In genomic region chr15:48003447-48003846, GRCh38 we compare ENCODE assay signal across 25 cellular contexts.
"Had no signal": no experiment of that assay in that cellular context is flagged by ENCODE, and none has a peak within 500 bp of the region (broad histone marks: within the 10 kb centered on the region; RNA-seq: fewer than 3 reads in every experiment).

No MANE protein-coding gene starts in this region.

- ATAC-seq: natural killer cell; psoas muscle; right cardiac atrium; stimulated activated effector memory CD8-positive, alpha-beta T cell treated with anti-CD3 and anti-CD28 coated beads, Interleukin-12 subunit alpha, Interleukin-12 subunit beta, amount 100 ng/mL, for 72 hours had no signal

- H3K4me1 ChIP-seq: neural progenitor cell, parathyroid adenoma, psoas muscle had no signal

- H3K4me3 ChIP-seq: neural progenitor cell, ovary, psoas muscle, sigmoid colon, stomach, thoracic aorta, thyroid gland, tibial nerve, upper lobe of left lung, vagina had no signal

- FAIRE-seq: small intestine, urothelium cell line had no signal

- H3K4me2 ChIP-seq: neural progenitor cell had no signal

- H3K36me3 ChIP-seq: neural progenitor cell, ovary, sigmoid colon, stomach, thoracic aorta, thyroid gland, tibial nerve, upper lobe of left lung, vagina had no signal

- H3K9ac ChIP-seq: neural progenitor cell, parathyroid adenoma had no signal

- DNase-seq: natural killer cell; occipital lobe; ovary; posterior cingulate gyrus; psoas muscle; right cardiac atrium; sigmoid colon; stimulated activated CD4-positive, alpha-beta T cell treated with anti-CD3 and anti-CD28 coated beads, Interleukin-15, amount 100 ng/mL, for 24 hours; stimulated activated CD4-positive, alpha-beta T cell treated with anti-CD3 and anti-CD28 coated beads, Interleukin-2, amount 100 ng/mL, for 24 hours; stimulated activated CD4-positive, alpha-beta T cell treated with anti-CD3 and anti-CD28 coated beads, Interleukin-2, amount 100 ng/mL, for 48 hours; stimulated activated CD4-positive, alpha-beta T cell treated with anti-CD3 and anti-CD28 coated beads, Interleukin-4, amount 100 ng/mL, for 24 hours; stimulated activated naive B cell treated with anti-CD40 and anti-IgM and Interleukin-4, amounts not matched to agents 10 μg/mL and 1 μg/mL and 100 μg/mL, for 72 hours; stimulated activated naive CD4-positive, alpha-beta T cell treated with Interleukin-2 at 50 U/mL for 16 hours; stomach; thyroid gland; trophoblast cell; upper lobe of left lung had no signal

- H3K27me3 ChIP-seq: neural progenitor cell, ovary, sigmoid colon, stomach, thyroid gland, tibial nerve, upper lobe of left lung, vagina had no signal

- H3K9me3 ChIP-seq: ovary, psoas muscle, sigmoid colon, stomach, thoracic aorta, thyroid gland, tibial nerve, upper lobe of left lung, vagina had no signal

- H3K79me2 ChIP-seq: parathyroid adenoma had no signal

- H2AFZ ChIP-seq: neural progenitor cell, parathyroid adenoma had no signal

- H3K27ac ChIP-seq: neural progenitor cell, ovary, parathyroid adenoma, psoas muscle, sigmoid colon, stomach, thoracic aorta, thyroid gland, vagina had no signal
